In the genomic region with DNA sequence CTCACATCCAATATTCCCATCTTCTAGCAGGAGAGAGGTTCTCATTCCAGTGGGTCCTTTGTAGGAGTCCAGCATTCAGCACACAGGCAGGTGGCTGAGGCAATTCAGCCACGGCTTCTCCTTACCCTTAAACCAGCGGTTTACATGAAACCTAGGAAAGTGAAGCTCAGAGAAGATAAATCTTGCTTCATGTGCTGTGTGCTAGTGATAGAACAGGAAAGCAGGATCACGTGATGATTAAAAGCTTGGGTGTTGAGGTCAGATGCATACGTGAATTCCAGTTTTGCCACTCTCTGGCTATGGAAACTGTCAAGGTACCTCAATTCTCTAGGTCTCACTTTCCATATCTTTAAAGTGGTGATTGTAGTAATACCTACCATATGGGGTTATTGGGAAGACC, we compare ENCODE assay signal across 31 cellular contexts.
"Had no signal": no experiment of that assay in that cellular context is flagged by ENCODE, and none has a peak within 500 bp of the region (broad histone marks: within the 10 kb centered on the region; RNA-seq: fewer than 3 reads in every experiment).

No MANE protein-coding gene starts in this region.

- ATAC-seq: naive thymus-derived CD8-positive, alpha-beta T cell; natural killer cell treated with Interleukin-12 subunit alpha and Interleukin-12 subunit beta and Interleukin-15 and Interleukin-18, amount 100 ng/mL, for 72 hours; psoas muscle; right cardiac atrium; sciatic nerve; stimulated activated effector memory CD8-positive, alpha-beta T cell treated with anti-CD3 and anti-CD28 coated beads, Interleukin-12 subunit alpha, Interleukin-12 subunit beta, amount 100 ng/mL, for 72 hours; stimulated activated naive CD8-positive, alpha-beta T cell treated with anti-CD3 and anti-CD28 coated beads, Interleukin-15, amount 100 ng/mL, for 72 hours; stimulated activated naive CD8-positive, alpha-beta T cell treated with anti-CD3 and anti-CD28 coated beads, Interleukin-15, Interleukin-2, amounts not matched to agents 100 U/mL and 50 U/mL, for 24 hours; upper lobe of right lung had no signal

- H3K9me3 ChIP-seq: ovary, psoas muscle, suprapubic skin, testis, tibial artery, transverse colon, upper lobe of right lung, uterus had no signal

- H3K27ac Mint-ChIP-seq: naive B cell; naive thymus-derived CD8-positive, alpha-beta T cell; natural killer cell treated with Interleukin-12 subunit alpha and Interleukin-12 subunit beta and Interleukin-15 and Interleukin-18, amount 100 ng/mL, for 72 hours; nephron progenitor cell; neural progenitor cell; progenitor cell of endocrine pancreas; stimulated activated effector memory CD8-positive, alpha-beta T cell treated with anti-CD3 and anti-CD28 coated beads, Interleukin-12 subunit alpha, Interleukin-12 subunit beta, amount 100 ng/mL, for 72 hours; stimulated activated naive CD8-positive, alpha-beta T cell treated with anti-CD3 and anti-CD28 coated beads, Interleukin-15, amount 100 ng/mL, for 72 hours; type B pancreatic cell had no signal

- H3K27ac ChIP-seq: neural progenitor cell, ovary, parathyroid adenoma, psoas muscle, skin epidermis, spleen, suprapubic skin, testis, tibial artery, transverse colon, upper lobe of right lung, uterus had no signal

- H3K4me1 Mint-ChIP-seq: naive B cell; naive thymus-derived CD8-positive, alpha-beta T cell; nephron progenitor cell; stimulated activated effector memory CD8-positive, alpha-beta T cell treated with anti-CD3 and anti-CD28 coated beads, Interleukin-12 subunit alpha, Interleukin-12 subunit beta, amount 100 ng/mL, for 72 hours; stimulated activated naive CD8-positive, alpha-beta T cell treated with anti-CD3 and anti-CD28 coated beads, Interleukin-15, amount 100 ng/mL, for 72 hours had no signal

- H3K4me3 Mint-ChIP-seq: naive B cell; naive thymus-derived CD8-positive, alpha-beta T cell; natural killer cell treated with Interleukin-12 subunit alpha and Interleukin-12 subunit beta and Interleukin-15 and Interleukin-18, amount 100 ng/mL, for 72 hours; nephron progenitor cell; neural progenitor cell; stimulated activated effector memory CD8-positive, alpha-beta T cell treated with anti-CD3 and anti-CD28 coated beads, Interleukin-12 subunit alpha, Interleukin-12 subunit beta, amount 100 ng/mL, for 72 hours; stimulated activated naive CD8-positive, alpha-beta T cell treated with anti-CD3 and anti-CD28 coated beads, Interleukin-15, amount 100 ng/mL, for 72 hours; type B pancreatic cell had no signal

- H3K4me2 ChIP-seq: smooth muscle cell had no signal

- H3K27me3 Mint-ChIP-seq: naive B cell; natural killer cell treated with Interleukin-12 subunit alpha and Interleukin-12 subunit beta and Interleukin-15 and Interleukin-18, amount 100 ng/mL, for 72 hours; stimulated activated naive CD8-positive, alpha-beta T cell treated with anti-CD3 and anti-CD28 coated beads, Interleukin-15, amount 100 ng/mL, for 72 hours had no signal

- H3K36me3 ChIP-seq: neural progenitor cell, ovary, spleen, suprapubic skin, tibial artery, transverse colon, upper lobe of right lung, uterus had no signal

- H3K4me1 ChIP-seq: parathyroid adenoma, psoas muscle, spleen, suprapubic skin, testis, tibial artery, transverse colon, upper lobe of right lung, uterus had no signal

- H3K36me3 Mint-ChIP-seq: naive B cell; naive thymus-derived CD8-positive, alpha-beta T cell; natural killer cell treated with Interleukin-12 subunit alpha and Interleukin-12 subunit beta and Interleukin-15 and Interleukin-18, amount 100 ng/mL, for 72 hours; neural progenitor cell; stimulated activated effector memory CD8-positive, alpha-beta T cell treated with anti-CD3 and anti-CD28 coated beads, Interleukin-12 subunit alpha, Interleukin-12 subunit beta, amount 100 ng/mL, for 72 hours; type B pancreatic cell had no signal

- H2AFZ ChIP-seq: parathyroid adenoma had no signal

- H3K9ac ChIP-seq: neural progenitor cell, parathyroid adenoma had no signal

- DNase-seq: naive B cell; naive thymus-derived CD8-positive, alpha-beta T cell; nephron progenitor cell; occipital lobe; ovary; posterior cingulate gyrus; psoas muscle; right cardiac atrium; spleen; stimulated activated CD4-positive, alpha-beta T cell treated with anti-CD3 and anti-CD28 coated beads, Interleukin-12 subunit alpha, Interleukin-12 subunit beta, amount 100 ng/mL, for 4 hours; stimulated activated CD4-positive, alpha-beta T cell treated with anti-CD3 and anti-CD28 coated beads, Interleukin-1b, Interleukin-23, amount 100 ng/mL, for 48 hours; stimulated activated CD4-positive, alpha-beta T cell treated with anti-CD3 and anti-CD28 coated beads, Interleukin-4, amount 100 ng/mL, for 1 hour; stimulated activated naive CD4-positive, alpha-beta T cell; stimulated activated naive CD8-positive, alpha-beta T cell treated with anti-CD3 and anti-CD28 coated beads, Interleukin-15, amount 100 ng/mL, for 72 hours; stimulated activated naive CD8-positive, alpha-beta T cell treated with anti-CD3 and anti-CD28 coated beads, Interleukin-15, Interleukin-2, amounts not matched to agents 100 U/mL and 50 U/mL, for 24 hours; substantia nigra; testis; tibial artery; transverse colon; upper lobe of right lung; uterus had no signal

- H3K9me3 Mint-ChIP-seq: nephron progenitor cell; neural progenitor cell; stimulated activated naive CD8-positive, alpha-beta T cell treated with anti-CD3 and anti-CD28 coated beads, Interleukin-15, amount 100 ng/mL, for 72 hours had no signal

- H3K4me3 ChIP-seq: neural progenitor cell, ovary, psoas muscle, skin epidermis, smooth muscle cell, spleen, suprapubic skin, testis, tibial artery, transverse colon, upper lobe of right lung, uterus had no signal

- H3K79me2 ChIP-seq: parathyroid adenoma had no signal

- H3K27me3 ChIP-seq: neural progenitor cell, ovary, spleen, suprapubic skin, testis, tibial artery, transverse colon, upper lobe of right lung, uterus had no signal
